Comparison of ENCODE assay signal across 1 cellular context in the genomic region with DNA sequence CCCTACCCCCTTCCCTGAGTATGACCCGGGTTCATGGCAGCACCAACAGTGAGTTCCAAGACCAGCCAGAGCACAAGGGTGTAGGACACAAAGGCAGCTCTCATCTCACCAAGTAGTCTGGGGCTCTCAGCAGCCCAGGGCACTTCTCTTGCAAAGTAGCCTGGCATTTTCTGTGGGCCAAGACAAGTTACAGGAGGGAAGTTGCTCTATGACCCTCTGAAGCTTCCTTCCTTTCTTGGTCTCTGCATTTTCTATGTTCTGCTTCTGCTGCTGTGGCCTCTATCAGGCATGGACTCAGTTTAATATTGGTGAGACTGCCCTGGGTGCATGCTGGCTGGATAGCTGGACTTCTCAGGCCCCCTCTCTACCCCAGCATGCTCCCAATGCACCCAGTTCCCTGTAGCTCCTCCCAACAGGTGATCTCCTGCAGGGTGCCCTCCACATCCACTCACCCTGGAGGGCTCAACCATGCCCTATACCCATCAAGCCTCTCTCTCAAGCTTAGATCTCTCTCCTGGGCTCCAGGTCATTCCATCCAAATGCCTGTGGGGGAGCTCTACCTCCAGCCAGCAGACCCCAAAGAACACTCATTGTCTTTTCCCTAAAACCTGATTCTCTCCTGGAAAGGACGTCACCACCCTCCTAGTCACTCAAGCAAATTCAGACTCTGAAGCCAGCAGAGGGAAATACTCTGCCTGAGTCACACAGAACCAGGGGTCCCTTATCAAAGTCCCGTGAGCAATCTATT.
TF ChIP-seq lines count a peak whose summit lies in the region.

No MANE protein-coding gene starts in this region.

TF ChIP-seq in IMR-90, 13 proteins besides CTCF, POLR2A, EP300 and RAD21 (continued from another document):
- TF ChIP-seq, protein P1, sequence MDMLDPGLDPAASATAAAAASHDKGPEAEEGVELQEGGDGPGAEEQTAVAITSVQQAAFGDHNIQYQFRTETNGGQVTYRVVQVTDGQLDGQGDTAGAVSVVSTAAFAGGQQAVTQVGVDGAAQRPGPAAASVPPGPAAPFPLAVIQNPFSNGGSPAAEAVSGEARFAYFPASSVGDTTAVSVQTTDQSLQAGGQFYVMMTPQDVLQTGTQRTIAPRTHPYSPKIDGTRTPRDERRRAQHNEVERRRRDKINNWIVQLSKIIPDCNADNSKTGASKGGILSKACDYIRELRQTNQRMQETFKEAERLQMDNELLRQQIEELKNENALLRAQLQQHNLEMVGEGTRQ (IDR thresholded peaks at IDR 0.05; ENCODE audit: low read depth, low read length), result no peak
- TF ChIP-seq MAFK (IDR thresholded peaks at IDR 0.05; ENCODE audit: low read depth, low read length), result no peak
